Comparison of ENCODE assay signal across 27 cellular contexts in genomic region chr1:174150499-174150898, GRCh38.
"Had no signal": no experiment of that assay in that cellular context is flagged by ENCODE, and none has a peak within 500 bp of the region (broad histone marks: within the 10 kb centered on the region; RNA-seq: fewer than 3 reads in every experiment).

No MANE protein-coding gene starts in this region.

- H3K27ac ChIP-seq: stomach, suprapubic skin, testis, thoracic aorta, thyroid gland, tibial artery, tibial nerve, transverse colon, upper lobe of left lung, upper lobe of right lung, uterus, vagina had no signal

- FAIRE-seq: urothelium cell line had no signal

- H3K27me3 ChIP-seq: stomach, suprapubic skin, testis, thyroid gland, tibial artery, tibial nerve, transverse colon, upper lobe of left lung, upper lobe of right lung, uterus, vagina had no signal

- H3K4me3 ChIP-seq: stomach, suprapubic skin, testis, thoracic aorta, thyroid gland, tibial artery, tibial nerve, transverse colon, upper lobe of left lung, upper lobe of right lung, uterus, vagina had no signal

- DNase-seq: stimulated activated CD4-positive, alpha-beta T cell treated with anti-CD3 and anti-CD28 coated beads, Interleukin-2, amount 100 ng/mL, for 48 hours; stimulated activated CD4-positive, alpha-beta T cell treated with anti-CD3 and anti-CD28 coated beads, Interleukin-4, amount 100 ng/mL, for 1 hour; stimulated activated CD4-positive, alpha-beta T cell treated with anti-CD3 and anti-CD28 coated beads, Interleukin-4, amount 100 ng/mL, for 24 hours; stimulated activated CD4-positive, alpha-beta T cell treated with anti-CD3 and anti-CD28 coated beads, Interleukin-4, amount 100 ng/mL, for 4 hours; stimulated activated CD8-positive, alpha-beta memory T cell treated with anti-CD3 and anti-CD28 coated beads, Interleukin-4, amount 100 ng/mL, for 48 hours; stimulated activated naive B cell treated with anti-CD40 and anti-IgM and Interleukin-4, amounts not matched to agents 10 μg/mL and 1 μg/mL and 100 μg/mL, for 72 hours; stimulated activated naive CD4-positive, alpha-beta T cell; stimulated activated naive CD4-positive, alpha-beta T cell treated with Interleukin-2 at 50 U/mL for 16 hours; stimulated activated naive CD8-positive, alpha-beta T cell treated with anti-CD3 and anti-CD28 coated beads, Interleukin-15, amount 100 ng/mL, for 72 hours; stimulated activated naive CD8-positive, alpha-beta T cell treated with anti-CD3 and anti-CD28 coated beads, Interleukin-15, Interleukin-2, amounts not matched to agents 100 U/mL and 50 U/mL, for 24 hours; stomach; substantia nigra; testis; thyroid gland; tibial artery; transverse colon; trophoblast cell; upper lobe of left lung; upper lobe of right lung; uterus had no signal

- H3K36me3 ChIP-seq: stomach, suprapubic skin, thoracic aorta, thyroid gland, tibial artery, tibial nerve, transverse colon, upper lobe of left lung, upper lobe of right lung, uterus, vagina had no signal

- H3K4me1 ChIP-seq: stomach, suprapubic skin, testis, thyroid gland, tibial artery, upper lobe of left lung, upper lobe of right lung, uterus, vagina had no signal

- H3K9me3 ChIP-seq: stomach, suprapubic skin, testis, thoracic aorta, thyroid gland, tibial artery, transverse colon, upper lobe of left lung, upper lobe of right lung, uterus, vagina had no signal

- ATAC-seq: stimulated activated effector memory CD8-positive, alpha-beta T cell treated with anti-CD3 and anti-CD28 coated beads, Interleukin-12 subunit alpha, Interleukin-12 subunit beta, amount 100 ng/mL, for 72 hours; stimulated activated memory B cell treated with anti-CD40 and anti-IgM and Interleukin-4, amounts not matched to agents 10 μg/mL and 1 μg/mL and 100 μg/mL, for 72 hours; stimulated activated naive B cell treated with anti-CD40 and anti-IgM and Interleukin-4, amounts not matched to agents 10 μg/mL and 1 μg/mL and 100 μg/mL, for 72 hours; stimulated activated naive CD8-positive, alpha-beta T cell treated with anti-CD3 and anti-CD28 coated beads, Interleukin-15, amount 100 ng/mL, for 72 hours; stimulated activated naive CD8-positive, alpha-beta T cell treated with anti-CD3 and anti-CD28 coated beads, Interleukin-15, Interleukin-2, amounts not matched to agents 100 U/mL and 50 U/mL, for 24 hours; upper lobe of right lung had no signal
